9 cellular contexts compared by ENCODE assay signal in the genomic region with DNA sequence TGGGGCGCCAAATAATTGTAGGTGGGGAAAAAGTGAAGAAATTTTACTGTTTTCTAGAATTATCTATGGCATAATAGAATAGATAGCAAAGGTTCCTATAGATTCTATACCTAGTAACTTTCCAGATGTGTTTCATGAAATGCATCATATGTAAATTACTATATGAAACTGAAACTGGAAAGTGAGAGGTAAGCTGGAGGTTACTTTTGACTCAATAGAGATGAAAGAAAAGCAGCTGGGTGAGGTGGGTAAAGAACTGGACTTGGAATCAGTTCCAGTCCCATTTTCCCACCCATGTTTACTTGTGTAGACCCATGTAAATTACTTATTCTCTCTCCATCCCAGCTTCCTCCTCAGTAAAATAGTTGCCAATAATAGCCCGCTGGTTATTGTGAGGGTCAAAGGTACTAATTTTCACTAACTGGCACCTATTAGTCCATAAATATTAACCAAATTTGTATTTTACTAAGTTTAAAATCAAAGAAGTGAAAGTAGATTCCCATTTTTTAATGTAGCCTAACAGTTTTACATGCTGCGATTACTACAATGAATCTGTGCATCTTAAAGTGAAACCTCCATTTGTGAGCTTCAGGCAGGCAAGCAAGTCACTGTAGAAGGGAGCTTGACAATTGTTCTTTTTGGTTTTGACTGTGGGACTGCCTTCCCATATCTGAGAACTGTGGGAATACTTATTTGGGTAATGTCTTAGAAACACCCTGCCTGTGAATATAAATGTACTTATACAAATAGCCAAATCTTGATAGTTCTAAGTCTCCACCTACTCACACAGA.
A peak's percentile ranks its signal among the peaks of the same experiment; 100 is the strongest.
DNase-seq lines count a peak whose midpoint lies in the region; ATAC-seq, FAIRE-seq and TF ChIP-seq lines count a peak whose summit lies in the region.
"Had no signal": no experiment of that assay in that cellular context is flagged by ENCODE, and none has a peak within 500 bp of the region (broad histone marks: within the 10 kb centered on the region; RNA-seq: fewer than 3 reads in every experiment).

No MANE protein-coding gene starts in this region.

- TF ChIP-seq CTCF in coronary artery (IDR thresholded peaks at IDR 0.05) (no peak), upper lobe of left lung (IDR thresholded peaks at IDR 0.05) (no peak)

- H3K9me3 ChIP-seq in upper lobe of left lung: no peaks in the 10 kb centered on the region

- WGBS in upper lobe of left lung, 2 donors: 84 to 93% methylated on average over 3 of the region's 3 CpGs

- no peaks in the 10 kb centered on the region for H3K36me3 ChIP-seq in upper lobe of left lung

- H3K27ac ChIP-seq in coronary artery (peak overlapping the region in 1 of 2 donors; percentile 39), upper lobe of left lung (no peak overlapping the region)

- TF ChIP-seq POLR2A in GM12891 (IDR thresholded peaks at IDR 0.05; ENCODE audit: low read depth, low read length): no peak
- TF ChIP-seq POLR2A in upper lobe of left lung (IDR thresholded peaks at IDR 0.05): no peak

- peak overlapping the region; percentile 7 for H3K4me3 ChIP-seq in coronary artery
- no peak overlapping the region for H3K4me3 ChIP-seq in upper lobe of left lung

- DNase-seq in GM12891 (ENCODE audit: insufficient read length, low spot score) (peak; percentile 24), coronary artery (ENCODE audit: low spot score) (no peak), pons (ENCODE audit: low spot score) (no peak), NCI-H2227 treated with DMSO at 0.1 percent for 48 hours (lab: John Stamatoyannopoulos, UW) (no peak), upper lobe of left lung (no peak), ureter (ENCODE audit: low spot score) (no peak)
- DNase-seq: cortex of kidney had no signal

- peak; percentile 80 for FAIRE-seq in GM12891 (lab: Jason Lieb, UNC)

- no peak for TF ChIP-seq EP300 in upper lobe of left lung (IDR thresholded peaks at IDR 0.05)

- peaks cover 0 to 4% (median 0%) of the 10 kb centered on the region in 4 donors for H3K4me1 ChIP-seq in upper lobe of left lung

- H3K27me3 ChIP-seq in upper lobe of left lung: no peaks in the 10 kb centered on the region

- ATAC-seq in GM19463 (IDR thresholded peaks at IDR 0.05; ENCODE audit: unreplicated experiment) (peak; percentile 91), HG03103 (IDR thresholded peaks at IDR 0.05; ENCODE audit: low read depth, unreplicated experiment) (peak; percentile 88), upper lobe of left lung (ENCODE audit: low FRiP score in 2 of 2) (no peak)

TF ChIP-seq in GM12891, 5 proteins besides CTCF, POLR2A, EP300 and RAD21:
- TF ChIP-seq SPI1 (IDR thresholded peaks at IDR 0.05; ENCODE audit: low read depth, low read length) (peak; percentile 28; the same call in 1 of the 2 replicates), POU2F2 (IDR thresholded peaks at IDR 0.05; ENCODE audit: low read depth, low read length) (0 out of 2 replicates have a peak, but pooled peaks have one; percentile 37), PAX5 (IDR thresholded peaks at IDR 0.05; ENCODE audit: insufficient read depth, low read length, severe bottlenecking) (no peak)

Comparison
In these comparisons a context has a peak if more than half of its experiments do, and no peak if none do; other contexts are left out.
1. ATAC-seq: peak in GM19463 (single experiment) and HG03103 (single experiment); none in upper lobe of left lung (0 of 2).